Comparison of ENCODE assay signal across 9 cellular contexts in the genomic region with DNA sequence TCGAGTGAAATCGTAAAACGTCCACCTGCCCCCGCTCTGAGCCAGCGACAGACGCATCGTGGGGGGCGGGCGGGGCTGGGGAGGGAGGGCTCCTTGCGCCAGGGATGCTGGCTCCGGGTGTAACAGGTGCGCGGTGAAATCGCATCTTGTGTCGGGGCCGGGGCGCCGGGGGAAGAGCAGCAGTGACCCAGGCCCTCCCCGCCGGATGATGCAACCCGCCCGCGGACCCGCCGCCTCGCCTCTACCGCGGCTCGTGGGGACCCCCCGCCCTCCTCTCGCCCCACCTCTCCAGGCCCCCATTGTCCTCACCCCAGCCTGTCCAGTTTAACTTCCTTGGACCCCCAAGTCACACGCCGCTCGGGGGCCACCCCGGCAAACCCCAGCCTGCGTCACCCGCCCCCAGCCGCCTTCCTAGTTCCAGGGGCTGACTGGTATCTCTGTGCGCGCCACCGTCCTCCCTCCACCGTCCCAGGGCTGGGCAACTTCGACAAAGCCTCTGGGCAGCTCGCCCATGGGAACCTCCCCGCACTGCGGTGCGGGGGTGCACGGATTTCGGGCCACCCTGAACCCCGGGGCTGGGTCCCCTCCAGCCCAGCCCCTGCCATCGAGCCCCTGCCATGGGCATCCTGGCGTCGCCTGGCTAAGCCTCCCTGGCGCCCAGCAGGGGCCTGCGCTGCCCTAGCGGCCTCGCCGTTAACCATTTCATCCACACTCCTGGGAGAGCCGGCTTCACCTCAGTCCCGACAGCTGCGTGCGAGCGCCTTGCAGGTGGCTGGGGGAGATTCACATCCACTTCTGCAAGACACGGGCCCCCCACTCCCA. TPM values are rescaled to one million over a fixed set of nuclear protein-coding genes. Genes with fewer than 3 reads are reported as not detected.
DNase-seq lines count a peak whose midpoint lies in the region; ATAC-seq and TF ChIP-seq lines count a peak whose summit lies in the region.
"Had no signal": no experiment of that assay in that cellular context is flagged by ENCODE, and none has a peak within 500 bp of the region (broad histone marks: within the 10 kb centered on the region; RNA-seq: fewer than 3 reads in every experiment).

No MANE protein-coding gene starts in this region.

- no peaks in the 10 kb centered on the region for H3K9me3 ChIP-seq in H9 (ENCODE audit: control insufficient read depth, low read depth, low read length)
- peaks cover 13% of the 10 kb centered on the region for H3K9me3 ChIP-seq in trophoblast cell (ENCODE audit: insufficient read depth, low read depth, low read length)

- DNase-seq in H9 (peak; percentile 76), NCI-H748 treated with DMSO at 0.1 percent for 48 hours (lab: John Stamatoyannopoulos, UW) (peak; percentile 62), dorsolateral prefrontal cortex (peak in 6 of 10 donors; percentile 53 to 78 (median 70)), trophoblast cell (no peak), kidney tubule cell (ENCODE audit: low spot score) (no peak)

- no peak overlapping the region for H3K4ac ChIP-seq in H9 (ENCODE audit: low read depth, low read length)
- H3K4ac ChIP-seq in trophoblast cell (ENCODE audit: low read depth, low read length), result no peak overlapping the region

- H4K5ac ChIP-seq in H9 (ENCODE audit: insufficient read length, low read depth, low read length), result no peak overlapping the region

- H4K91ac ChIP-seq in H9 (ENCODE audit: insufficient read length, low read depth, low read length) (no peak overlapping the region), trophoblast cell (ENCODE audit: low read depth, low read length) (no peak overlapping the region)

- H3K9me3 Mint-ChIP-seq in H9, result peaks cover 6 to 8% of the 10 kb centered on the region in 2 experiments; a peak in 4 of 5 replicates
- H3K9me3 Mint-ChIP-seq: dendritic cell treated with granulocyte-macrophage colony-stimulating factor and Interleukin-4, amounts not matched to agents 40 ng/mL and 50 ng/mL, for 4 days had no signal

- peak overlapping the region; percentile 74; the same call in 1 of the 2 replicates for H3K14ac ChIP-seq in H9 (ENCODE audit: insufficient read depth, low read length)
- no peak overlapping the region for H3K14ac ChIP-seq in trophoblast cell (ENCODE audit: low read length)

- no peak overlapping the region for H2BK15ac ChIP-seq in H9 (ENCODE audit: low read depth, low read length)

- H3K36me3 Mint-ChIP-seq in H9 (ENCODE audit: insufficient read depth in 1 of 3, low read depth in 3 of 3), result peaks cover 12 to 23% (median 12%) of the 10 kb centered on the region in 3 experiments

- peak overlapping the region; percentile 43 for H3K9ac ChIP-seq in H9 (ENCODE audit: extremely low read depth, insufficient read length, low read length)
- H3K9ac ChIP-seq in trophoblast cell (ENCODE audit: low read length), result no peak overlapping the region

- H2BK12ac ChIP-seq in H9 (ENCODE audit: insufficient read length, low read depth, low read length) (no peak overlapping the region), trophoblast cell (ENCODE audit: low read length) (no peak overlapping the region)

- peaks cover 3% of the 10 kb centered on the region for H4K20me1 ChIP-seq in H9 (ENCODE audit: control insufficient read depth, insufficient read depth, insufficient read length)

- H3K36me3 ChIP-seq in trophoblast cell (ENCODE audit: control insufficient read depth in 1 of 2, insufficient read depth in 2 of 2, low read length in 2 of 2), result no peaks in the 10 kb centered on the region

- H3K4me2 ChIP-seq in H9 (ENCODE audit: insufficient read depth, insufficient read length, low read length) (peak overlapping the region; percentile 13), trophoblast cell (ENCODE audit: low read length) (peak overlapping the region; percentile 50)

- peaks cover 47% of the 10 kb centered on the region for H3K27me3 Mint-ChIP-seq in H9 (ENCODE audit: low read depth)

- TF ChIP-seq CTCF in H9 (conservative IDR thresholded peaks at IDR 0.05), result peak; percentile 24; the same call in 1 of the 3 replicates
- TF ChIP-seq CTCF in dorsolateral prefrontal cortex (IDR thresholded peaks at IDR 0.05 in 54 of 56, conservative IDR thresholded peaks at IDR 0.05 in 2 of 56; ENCODE audit: low read depth in 1 of 56, partially characterized antibody in 56 of 56), result peak in 9 of 56 donors; percentile 10 to 34 (median 21)

- H3K27ac Mint-ChIP-seq in H9, result peak overlapping the region in 2 of 3 experiments; percentile 84 to 92; a peak in 3 of 7 replicates
- H3K27ac Mint-ChIP-seq: dendritic cell treated with granulocyte-macrophage colony-stimulating factor and Interleukin-4, amounts not matched to agents 40 ng/mL and 50 ng/mL, for 4 days had no signal

- no peak overlapping the region for H2AFZ ChIP-seq in H9 (ENCODE audit: low read length)
- no peak overlapping the region for H2AFZ ChIP-seq in trophoblast cell (ENCODE audit: insufficient read depth, low read length, poor library complexity)

- peaks cover 5% of the 10 kb centered on the region for H3K79me1 ChIP-seq in H9 (ENCODE audit: insufficient read depth, low read depth, low read length, poor library complexity, severe bottlenecking)
- no peaks in the 10 kb centered on the region for H3K79me1 ChIP-seq in trophoblast cell (ENCODE audit: low read length)

- H3K79me2 ChIP-seq in H9 (ENCODE audit: insufficient read depth, low read length), result peaks cover 29% of the 10 kb centered on the region; the same call in 1 of the 2 replicates
- no peaks in the 10 kb centered on the region for H3K79me2 ChIP-seq in trophoblast cell (ENCODE audit: control insufficient read depth, insufficient read depth, low read length, poor library complexity)

- H3T11ph ChIP-seq in H9 (ENCODE audit: low read length), result no peak overlapping the region

- H4K8ac ChIP-seq in H9 (replicated peaks; ENCODE audit: insufficient read length, low read depth, low read length) (no peak overlapping the region), trophoblast cell (ENCODE audit: low read depth, low read length) (no peak overlapping the region)

- no peak overlapping the region for H3K56ac ChIP-seq in H9 (ENCODE audit: insufficient read length, low read depth, low read length)

- H3K23me2 ChIP-seq in H9 (ENCODE audit: insufficient read length, low read depth, low read length, poor library complexity, severe bottlenecking), result peaks cover 15% of the 10 kb centered on the region

- no peak overlapping the region for H2BK120ac ChIP-seq in H9 (ENCODE audit: low read depth, low read length, poor library complexity, severe bottlenecking)
- no peak overlapping the region for H2BK120ac ChIP-seq in trophoblast cell (ENCODE audit: insufficient read depth, low read length, poor library complexity)

- intact Hi-C loops in dorsolateral prefrontal cortex (cut with DNase I), result no loop called here

- H3K23ac ChIP-seq in H9 (ENCODE audit: insufficient read length, low read depth, low read length) (no peak overlapping the region), trophoblast cell (ENCODE audit: low read length) (no peak overlapping the region)

- H3K4me1 Mint-ChIP-seq in H9, result peaks cover 13 to 33% of the 10 kb centered on the region in 2 experiments

- peak overlapping the region; percentile 71 to 88 for H3K4me3 Mint-ChIP-seq in H9
- H3K4me3 Mint-ChIP-seq: dendritic cell treated with granulocyte-macrophage colony-stimulating factor and Interleukin-4, amounts not matched to agents 40 ng/mL and 50 ng/mL, for 4 days had no signal

- H2BK5ac ChIP-seq in H9 (ENCODE audit: insufficient read length, low read length) (no peak overlapping the region), trophoblast cell (ENCODE audit: low read depth, low read length, poor library complexity) (no peak overlapping the region)

- WGBS in H9 (ENCODE audit: extremely low coverage, insufficient read length, low lambda C conversion rate), result no CpG with 5 or more reads among the region's 64 CpGs
- WGBS in trophoblast cell (ENCODE audit: extremely low coverage, insufficient coverage, insufficient read length), result no CpG with 5 or more reads among the region's 64 CpGs

- H3K27me3 ChIP-seq in H9 (ENCODE audit: insufficient read depth, low read length) (no peaks in the 10 kb centered on the region), dorsolateral prefrontal cortex (peaks cover 0 to 8% (median 0%) of the 10 kb centered on the region in 45 donors), trophoblast cell (ENCODE audit: insufficient read depth, low read length) (peaks cover 46% of the 10 kb centered on the region)

- peak overlapping the region; percentile 31 to 94 (median 78) for H3K4me3 ChIP-seq in dorsolateral prefrontal cortex
- no peak overlapping the region for H3K4me3 ChIP-seq in trophoblast cell (ENCODE audit: low read depth, low read length)

- H3K4me1 ChIP-seq in H9 (ENCODE audit: insufficient read depth, low read length) (no peaks in the 10 kb centered on the region; the same call in 1 of the 2 replicates), trophoblast cell (ENCODE audit: control insufficient read depth in 1 of 2, insufficient read depth in 2 of 2, low read length in 2 of 2) (peaks cover 3 to 7% of the 10 kb centered on the region in 2 experiments)

- H3K18ac ChIP-seq in H9 (ENCODE audit: insufficient read length, low read depth, low read length) (peak overlapping the region; percentile 67), trophoblast cell (ENCODE audit: low read length) (no peak overlapping the region)

- no peak for ATAC-seq in HG03159 (IDR thresholded peaks at IDR 0.05; ENCODE audit: unreplicated experiment)
- no peak for ATAC-seq in GM19023 (IDR thresholded peaks at IDR 0.05; ENCODE audit: unreplicated experiment)
- ATAC-seq in GM18867 (IDR thresholded peaks at IDR 0.05; ENCODE audit: unreplicated experiment), result no peak

- H2AK5ac ChIP-seq in H9 (ENCODE audit: insufficient read length, low read length) (no peak overlapping the region), trophoblast cell (ENCODE audit: low read length) (no peak overlapping the region)

- H3K27ac ChIP-seq in H9 (ENCODE audit: insufficient read length, low read depth, low read length) (no peak overlapping the region), dorsolateral prefrontal cortex (peak overlapping the region in 58 of 59 donors; percentile 40 to 97 (median 90)), trophoblast cell (ENCODE audit: low read depth, low read length) (no peak overlapping the region)

- H4K12ac ChIP-seq in trophoblast cell (ENCODE audit: low read depth, low read length), result no peak overlapping the region

- H2BK20ac ChIP-seq in H9 (ENCODE audit: low read depth, low read length, poor library complexity, severe bottlenecking), result no peak overlapping the region

RNA-seq across cellular contexts. Expression of a gene that starts 0.8 kb away (rescaled TPM):
- total RNA-seq in H9 (2021), result 188 and 204 TPM in 2 replicates
- 1,000 to 10,000 TPM in 108 of 120 experiments, 100 to 1,000 TPM in 12; 869 to 1,843 (median 1,153) TPM for total RNA-seq in dorsolateral prefrontal cortex
- 0.68 and 1.4 TPM in 2 replicates for polyA plus RNA-seq in trophoblast cell (2013)

RNA-seq across cellular contexts. Expression of a gene that starts 47.8 kb away (rescaled TPM):
- total RNA-seq in H9 (2021) (not detected in 2 replicates), dorsolateral prefrontal cortex (under 1 TPM in 1 of 120 experiments, not detected in 119; 0.36 TPM)
- not detected in 2 replicates for polyA plus RNA-seq in trophoblast cell (2013)

Comparison
In these comparisons a context has a peak if more than half of its experiments do, and no peak if none do; other contexts are left out.
1. DNase-seq: peak in H9 (single experiment), NCI-H748 treated with DMSO at 0.1 percent for 48 hours (single experiment) and dorsolateral prefrontal cortex (6 of 10); none in trophoblast cell (0 of 2) and kidney tubule cell (single experiment).
2. H3K27ac ChIP-seq: peak in dorsolateral prefrontal cortex (58 of 59); none in H9 (single experiment) and trophoblast cell (single experiment).